ENCODE assay signal across 16 cellular contexts in the genomic region with DNA sequence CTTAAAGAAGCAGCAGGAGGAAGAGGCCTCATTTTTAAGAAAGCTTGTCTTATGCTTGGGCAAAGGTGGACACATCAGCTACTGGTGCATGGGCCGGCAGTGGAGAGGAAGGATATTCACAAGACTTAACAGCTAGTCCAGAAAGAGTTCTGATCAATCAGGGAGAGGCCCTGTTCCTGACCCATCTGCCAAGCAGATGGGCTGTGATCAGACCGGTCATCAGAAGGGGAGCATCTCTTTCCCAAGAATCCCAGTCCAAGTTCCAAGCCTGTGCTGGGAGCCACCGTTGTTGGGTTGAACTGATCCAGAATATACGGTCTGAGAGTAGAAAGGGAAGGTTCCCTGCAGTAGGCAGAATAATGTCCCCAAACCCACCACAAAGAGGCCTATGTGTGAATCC. TPM values are rescaled to one million over a fixed set of nuclear protein-coding genes. Genes with fewer than 3 reads are reported as not detected.
A peak's percentile ranks its signal among the peaks of the same experiment; 100 is the strongest.
DNase-seq lines count a peak whose midpoint lies in the region; ATAC-seq and TF ChIP-seq lines count a peak whose summit lies in the region.
"Had no signal": no experiment of that assay in that cellular context is flagged by ENCODE, and none has a peak within 500 bp of the region (broad histone marks: within the 10 kb centered on the region; RNA-seq: fewer than 3 reads in every experiment).

No MANE protein-coding gene starts in this region.

- H3K4me3 Mint-ChIP-seq in T-helper 2 cell treated with Interferon-gamma antibody and Interleukin-4, amounts not matched to agents 5 μg/mL and 100 μg/mL, for 36 hours, result no peak overlapping the region
- no peak overlapping the region for H3K4me3 Mint-ChIP-seq in central memory CD8-positive, alpha-beta T cell
- H3K4me3 Mint-ChIP-seq: HFFc6 had no signal

- TF ChIP-seq CTCF in AG10803 (conservative IDR thresholded peaks at IDR 0.05; ENCODE audit: low read length) (no peak), lung (IDR thresholded peaks at IDR 0.05; ENCODE audit: control extremely low read depth, extremely low read depth) (no peak)

- H3K27me3 Mint-ChIP-seq in T-helper 2 cell treated with Interferon-gamma antibody and Interleukin-4, amounts not matched to agents 5 μg/mL and 100 μg/mL, for 36 hours (ENCODE audit: low read depth), result peaks cover 8% of the 10 kb centered on the region
- H3K27me3 Mint-ChIP-seq in central memory CD8-positive, alpha-beta T cell, result no peaks in the 10 kb centered on the region
- H3K27me3 Mint-ChIP-seq: CD4-positive, alpha-beta memory T cell had no signal

- no peaks in the 10 kb centered on the region for H3K9me3 Mint-ChIP-seq in T-helper 2 cell treated with Interferon-gamma antibody and Interleukin-4, amounts not matched to agents 5 μg/mL and 100 μg/mL, for 36 hours
- H3K9me3 Mint-ChIP-seq in central memory CD8-positive, alpha-beta T cell, result no peaks in the 10 kb centered on the region
- H3K9me3 Mint-ChIP-seq: CD4-positive, alpha-beta memory T cell; HFFc6 had no signal

- WGBS in lung, 2 donors, result 96 to 97% methylated on average over 4 of the region's 4 CpGs

- H3K4me3 ChIP-seq in AG10803 (ENCODE audit: low read length) (no peak overlapping the region), lung (no peak overlapping the region)
- H3K4me3 ChIP-seq: HAP-1 had no signal

- H3K36me3 Mint-ChIP-seq in T-helper 2 cell treated with Interferon-gamma antibody and Interleukin-4, amounts not matched to agents 5 μg/mL and 100 μg/mL, for 36 hours (ENCODE audit: low read depth), result peaks cover 7% of the 10 kb centered on the region
- H3K36me3 Mint-ChIP-seq in central memory CD8-positive, alpha-beta T cell (ENCODE audit: insufficient read depth), result no peaks in the 10 kb centered on the region

- peaks cover 25% of the 10 kb centered on the region for H3K4me1 Mint-ChIP-seq in T-helper 2 cell treated with Interferon-gamma antibody and Interleukin-4, amounts not matched to agents 5 μg/mL and 100 μg/mL, for 36 hours (ENCODE audit: low read depth)
- H3K4me1 Mint-ChIP-seq in central memory CD8-positive, alpha-beta T cell, result peaks cover 5% of the 10 kb centered on the region

- H3K27ac Mint-ChIP-seq in T-helper 2 cell treated with Interferon-gamma antibody and Interleukin-4, amounts not matched to agents 5 μg/mL and 100 μg/mL, for 36 hours, result peak overlapping the region; percentile 8
- H3K27ac Mint-ChIP-seq in central memory CD8-positive, alpha-beta T cell (ENCODE audit: low read depth), result peak overlapping the region; percentile 57
- H3K27ac Mint-ChIP-seq: HFFc6 had no signal

- no peaks in the 10 kb centered on the region for H3K36me3 ChIP-seq in lung (ENCODE audit: control insufficient read depth in 2 of 2, insufficient read depth in 2 of 2, low read length in 2 of 2)

- no peaks in the 10 kb centered on the region for H3K9me3 ChIP-seq in lung (ENCODE audit: control insufficient read depth in 2 of 2, insufficient read depth in 1 of 2, low read length in 1 of 2)
- H3K9me3 ChIP-seq: HAP-1 had no signal

- peaks cover 2 to 5% of the 10 kb centered on the region in 2 donors for H3K4me1 ChIP-seq in lung (ENCODE audit: control insufficient read depth in 2 of 2, insufficient read depth in 2 of 2, low read length in 2 of 2)
- H3K4me1 ChIP-seq: HAP-1 had no signal

- no peak overlapping the region for H3K27ac ChIP-seq in lung (ENCODE audit: low read depth in 1 of 2, low read length in 1 of 2)
- H3K27ac ChIP-seq: 22Rv1 had no signal

- no peaks in the 10 kb centered on the region for H3K27me3 ChIP-seq in lung (ENCODE audit: control insufficient read depth, insufficient read depth)

- DNase-seq in T-helper 2 cell treated with Interferon-gamma antibody and Interleukin-4, amounts not matched to agents 5 μg/mL and 100 μg/mL, for 36 hours (ENCODE audit: low spot score), result no peak
- DNase-seq in T-helper 2 cell (no peak), AG10803 (ENCODE audit: low read depth) (peak; percentile 17), lung (ENCODE audit: low spot score) (peak; percentile 15), GF-D8 (lab: John Stamatoyannopoulos, UW) (no peak), DMS53 treated with DMSO at 0.1 percent for 48 hours (lab: John Stamatoyannopoulos, UW; ENCODE audit: unreplicated experiment) (no peak), glomerular visceral epithelial cell (ENCODE audit: extremely low spot score) (no peak)
- no peak for DNase-seq in central memory CD8-positive, alpha-beta T cell (ENCODE audit: low spot score in 2 of 2)
- DNase-seq: C1 segment of cervical spinal cord; CD4-positive, alpha-beta memory T cell; DMS153; DND-41; GDM1; HFFc6 had no signal

- no peak for ATAC-seq in central memory CD8-positive, alpha-beta T cell (replicated peaks; ENCODE audit: extremely low read depth, poor library complexity, severe bottlenecking)
- ATAC-seq in lung (ENCODE audit: insufficient read depth, low FRiP score), result no peak

RNA-seq across cellular contexts. Expression of gene SOCS2, which starts 32.7 kb away (rescaled TPM):
- total RNA-seq in lung, result 10 to 100 TPM; 29.9 to 35.6 TPM
- 10 to 100 TPM; 26.9 to 45.1 TPM for polyA plus RNA-seq in lung

Comparison
In these comparisons a context has a peak if more than half of its experiments do, and no peak if none do; other contexts are left out.
1. DNase-seq: peak in AG10803 (single experiment) and lung (single experiment); none in T-helper 2 cell treated with Interferon-gamma antibody and Interleukin-4, amounts not matched to agents 5 μg/mL and 100 μg/mL, for 36 hours (single experiment), T-helper 2 cell (0 of 5), central memory CD8-positive, alpha-beta T cell (0 of 2), GF-D8 (single experiment), DMS53 treated with DMSO at 0.1 percent for 48 hours (single experiment) and glomerular visceral epithelial cell (single experiment).